In the genomic region with DNA sequence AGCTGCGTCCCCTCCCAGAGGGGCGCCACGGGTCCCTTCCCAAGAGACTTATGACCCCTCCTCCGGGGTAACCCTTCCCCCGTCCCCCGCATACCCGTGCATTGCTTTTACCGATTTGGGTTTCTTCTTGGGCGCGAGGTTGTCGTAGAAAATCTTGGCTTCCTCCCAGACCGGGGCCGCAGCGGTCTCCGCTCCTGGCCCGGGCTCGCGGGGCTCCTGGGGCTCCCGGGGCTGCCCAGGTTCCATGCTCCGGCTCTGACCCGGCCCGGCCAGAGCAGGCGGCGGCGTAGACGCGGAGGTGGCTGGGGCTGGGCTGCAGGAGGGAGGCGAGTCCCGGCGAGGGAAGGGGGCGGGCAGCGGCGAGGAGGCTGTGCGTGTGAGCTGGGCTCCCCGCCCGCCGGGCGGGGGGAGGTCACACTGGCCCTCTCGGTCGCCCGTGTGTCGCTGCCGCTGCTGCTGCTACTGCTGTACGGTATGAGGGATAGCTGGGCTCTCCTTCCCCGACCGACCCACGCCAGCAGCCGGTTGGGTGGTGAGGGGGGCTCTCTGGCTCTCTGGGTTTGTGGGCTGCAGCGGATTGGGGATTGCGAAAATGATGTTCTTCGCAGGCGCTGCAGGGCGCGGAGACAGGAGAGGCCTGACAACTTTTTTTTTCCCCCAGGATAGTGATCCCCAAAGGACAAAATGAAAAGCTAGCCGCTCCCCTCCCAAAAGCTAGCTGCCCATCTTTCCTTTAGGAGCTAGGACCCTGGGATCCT, we compare ENCODE assay signal across 8 cellular contexts. TPM values are rescaled to one million over a fixed set of nuclear protein-coding genes. Genes with fewer than 3 reads are reported as not detected.
DNase-seq lines count a peak whose midpoint lies in the region; ATAC-seq, FAIRE-seq and TF ChIP-seq lines count a peak whose summit lies in the region.

Gene NT5C1A (minus strand): TSS at position 315 of the 758 bp plus-strand sequence. CDS start 69 bp downstream, at position 246.

- no peak within 1 kb of the TSS for H3K4me2 ChIP-seq in endothelial cell of umbilical vein (ENCODE audit: insufficient read depth, low read length)

- no peak within 1 kb of the TSS for H3K27ac ChIP-seq in endothelial cell of umbilical vein (ENCODE audit: insufficient read depth, low read depth, low read length)
- no peak within 1 kb of the TSS for H3K27ac ChIP-seq in vagina

- no peak for TF ChIP-seq CTCF in activated B cell treated with CpG ODN at 0.5 μM for 24 hours (IDR thresholded peaks at IDR 0.05)
- no peak for TF ChIP-seq CTCF in endothelial cell of umbilical vein (IDR thresholded peaks at IDR 0.05; ENCODE audit: extremely low read depth in 1 of 2, insufficient read depth in 1 of 2, low read depth in 1 of 2, low read length in 2 of 2)
- TF ChIP-seq CTCF in vagina (IDR thresholded peaks at IDR 0.05): no peak

- H3K4me1 Mint-ChIP-seq in activated B cell treated with CpG ODN at 0.5 μM for 24 hours: peaks cover 7% of the 10 kb centered on the region

- H3K36me3 ChIP-seq in endothelial cell of umbilical vein (ENCODE audit: control insufficient read depth in 2 of 2, extremely low read depth in 1 of 2, insufficient read depth in 2 of 2, low read length in 2 of 2) (no peaks in the 10 kb centered on the region), vagina (no peaks in the 10 kb centered on the region)

- H3K9me3 ChIP-seq in endothelial cell of umbilical vein (replicated peaks; ENCODE audit: control insufficient read depth, insufficient read depth, low read length): no peaks in the 10 kb centered on the region
- no peaks in the 10 kb centered on the region for H3K9me3 ChIP-seq in vagina

- H3K9me1 ChIP-seq in endothelial cell of umbilical vein (replicated peaks; ENCODE audit: control insufficient read depth, extremely low read depth, insufficient read depth, low read length): no peaks in the 10 kb centered on the region

- H2AFZ ChIP-seq in endothelial cell of umbilical vein (ENCODE audit: low read depth, low read length): no peak within 1 kb of the TSS

- POLR2A ChIA-PET in activated B cell treated with CpG ODN at 0.5 μM for 24 hours (lab: Charles Lee) (no interaction called here), endothelial cell of umbilical vein (lab: Charles Lee) (no interaction called here)

- no peaks in the 10 kb centered on the region for H3K4me1 ChIP-seq in endothelial cell of umbilical vein (ENCODE audit: control insufficient read depth, extremely low read depth, insufficient read depth, low read length)
- H3K4me1 ChIP-seq in vagina: peaks cover 10% of the 10 kb centered on the region

- peaks cover 45 to 49% of the 10 kb centered on the region in 2 experiments for H3K27me3 ChIP-seq in endothelial cell of umbilical vein (ENCODE audit: control insufficient read depth in 2 of 2, insufficient read depth in 2 of 2, low read length in 2 of 2)
- H3K27me3 ChIP-seq in vagina: no peaks in the 10 kb centered on the region

- CTCF ChIA-PET in activated B cell treated with CpG ODN at 0.5 μM for 24 hours (lab: Charles Lee): interaction anchor here (1.0 to 2.1 kb wide), 3 partner anchors 10 to 60 kb away, joined by 3 to 8 read pairs (median 4); no protein-coding TSS in a partner anchor
- CTCF ChIA-PET in endothelial cell of umbilical vein (lab: Charles Lee): interaction anchor here (0.7 to 9.8 kb wide), 15 partner anchors 9 to 264 kb away, joined by 3 to 113 read pairs (median 4); partner anchors contain the start of gene PPIE

- intact Hi-C loops in activated B cell treated with CpG ODN at 0.5 μM for 24 hours (cut with micrococcal nuclease): no loop called here
- intact Hi-C loops in endothelial cell of umbilical vein (cut with micrococcal nuclease): loop anchor here (1.0 kb wide), 1 partner anchor 48 kb away; no protein-coding TSS in a partner anchor
- intact Hi-C loops in vagina (cut with DNase I): no loop called here

- DNase-seq in activated T-cell treated with anti-CD3 and anti-CD28 coated beads, Interleukin-2, amount 50 U/mL, for 1 hour: peak; percentile 41
- no peak for DNase-seq in activated T-cell treated with anti-CD3 and anti-CD28 coated beads for 4 hours
- DNase-seq in activated B cell treated with CpG ODN at 0.5 μM for 24 hours: no peak
- no peak for DNase-seq in endothelial cell of umbilical vein (ENCODE audit: low read depth, low spot score)
- peak; percentile 25 for DNase-seq in myocyte (ENCODE audit: low read depth)
- no peak for DNase-seq in vagina (ENCODE audit: extremely low spot score in 2 of 2)

- H3K27ac Mint-ChIP-seq in activated B cell treated with CpG ODN at 0.5 μM for 24 hours: no peak within 1 kb of the TSS

- H3K79me2 ChIP-seq in endothelial cell of umbilical vein (ENCODE audit: control insufficient read depth, insufficient read depth, low read length): no peaks in the 10 kb centered on the region

- H3K4me3 ChIP-seq in endothelial cell of umbilical vein (replicated peaks in 1 of 3; ENCODE audit: insufficient read depth in 1 of 3, low read depth in 1 of 3, low read length in 3 of 3) (peak within 1 kb of the TSS in 1 of 3 experiments; percentile 3), vagina (peak within 1 kb of the TSS; percentile 37 to 48)

- no peak for FAIRE-seq in endothelial cell of umbilical vein (lab: Jason Lieb, UNC)

- no peaks in the 10 kb centered on the region for H3K9me3 Mint-ChIP-seq in activated B cell treated with CpG ODN at 0.5 μM for 24 hours

- H3K9ac ChIP-seq in endothelial cell of umbilical vein (replicated peaks; ENCODE audit: extremely low read depth, insufficient read depth, low read length): no peak within 1 kb of the TSS

- no peaks in the 10 kb centered on the region for H3K36me3 Mint-ChIP-seq in activated B cell treated with CpG ODN at 0.5 μM for 24 hours (ENCODE audit: low read depth)

- H3K27me3 Mint-ChIP-seq in activated B cell treated with CpG ODN at 0.5 μM for 24 hours: peaks cover 35% of the 10 kb centered on the region

- peak within 1 kb of the TSS; percentile 41 for H3K4me3 Mint-ChIP-seq in activated B cell treated with CpG ODN at 0.5 μM for 24 hours

- TF ChIP-seq POLR2A in endothelial cell of umbilical vein (IDR thresholded peaks at IDR 0.05; ENCODE audit: low read depth, low read length): no peak
- TF ChIP-seq POLR2A in vagina (IDR thresholded peaks at IDR 0.05): no peak

- dilution Hi-C loops in endothelial cell of umbilical vein (cut with MboI; ENCODE audit: extremely low pct_ligation_motif_present, low sequenced_read_pairs): no loop called here

- H4K20me1 ChIP-seq in endothelial cell of umbilical vein (replicated peaks; ENCODE audit: control insufficient read depth, extremely low read depth, insufficient read depth, low read length): no peaks in the 10 kb centered on the region

- ATAC-seq in activated B cell treated with CpG ODN at 0.5 μM for 24 hours (ENCODE audit: low read depth): peak; percentile 52
- no peak for ATAC-seq in HG03175 (IDR thresholded peaks at IDR 0.05; ENCODE audit: unreplicated experiment)
- ATAC-seq in HG03095 (IDR thresholded peaks at IDR 0.05; ENCODE audit: unreplicated experiment): no peak

- no TSS peak for BruUV-seq in endothelial cell of umbilical vein (replicated peaks; lab: Mats Ljungman, UMichigan)

TF ChIP-seq in endothelial cell of umbilical vein, 7 proteins besides CTCF, POLR2A, EP300 and RAD21:
- TF ChIP-seq EZH2 (IDR thresholded peaks at IDR 0.05; ENCODE audit: borderline replicate concordance, low read depth, low read length, severe bottlenecking): peak; percentile 33
- TF ChIP-seq GATA2 (IDR thresholded peaks at IDR 0.05; ENCODE audit: insufficient read depth, insufficient read length, low read depth, low read length): no peak

RNA-seq across cellular contexts. Expression of gene NT5C1A, which starts in this region (rescaled TPM):
- total RNA-seq in activated B cell treated with CpG ODN at 0.5 μM for 24 hours: not detected in 2 replicates
- total RNA-seq in endothelial cell of umbilical vein: not detected in 2 replicates
- not detected in 2 replicates for polyA plus RNA-seq in endothelial cell of umbilical vein
- polyA plus RNA-seq in endothelial cell of umbilical vein (2011; cell fraction: cytosol; rRNA removed): not detected in 2 replicates
- not detected in 2 replicates for polyA plus RNA-seq in endothelial cell of umbilical vein (2011; cell fraction: nucleus; rRNA removed)
- not detected in 2 replicates for polyA plus RNA-seq in endothelial cell of umbilical vein (2012)
- polyA minus RNA-seq in endothelial cell of umbilical vein: not detected in 2 replicates
- not detected for polyA minus RNA-seq in endothelial cell of umbilical vein (2011; cell fraction: cytosol; rRNA and poly(A)+ RNA removed)
- not detected in 2 replicates for polyA minus RNA-seq in endothelial cell of umbilical vein (2011; cell fraction: nucleus; rRNA and poly(A)+ RNA removed)
- total RNA-seq in myocyte: 2.3 and 4.8 TPM in 2 replicates
- 0.11 TPM for polyA plus RNA-seq in myocyte (2012)
- not detected for total RNA-seq in vagina

Comparison
In these comparisons a context has a peak if more than half of its experiments do, and no peak if none do; other contexts are left out.
1. DNase-seq: peak in activated T-cell treated with anti-CD3 and anti-CD28 coated beads, Interleukin-2, amount 50 U/mL, for 1 hour (single experiment) and myocyte (single experiment); none in activated T-cell treated with anti-CD3 and anti-CD28 coated beads for 4 hours (single experiment), activated B cell treated with CpG ODN at 0.5 μM for 24 hours (single experiment), endothelial cell of umbilical vein (single experiment) and vagina (0 of 2).
2. Peak in ATAC-seq in activated B cell treated with CpG ODN at 0.5 μM for 24 hours; RNA of the gene not detected or under 1 TPM.